In the genomic region with DNA sequence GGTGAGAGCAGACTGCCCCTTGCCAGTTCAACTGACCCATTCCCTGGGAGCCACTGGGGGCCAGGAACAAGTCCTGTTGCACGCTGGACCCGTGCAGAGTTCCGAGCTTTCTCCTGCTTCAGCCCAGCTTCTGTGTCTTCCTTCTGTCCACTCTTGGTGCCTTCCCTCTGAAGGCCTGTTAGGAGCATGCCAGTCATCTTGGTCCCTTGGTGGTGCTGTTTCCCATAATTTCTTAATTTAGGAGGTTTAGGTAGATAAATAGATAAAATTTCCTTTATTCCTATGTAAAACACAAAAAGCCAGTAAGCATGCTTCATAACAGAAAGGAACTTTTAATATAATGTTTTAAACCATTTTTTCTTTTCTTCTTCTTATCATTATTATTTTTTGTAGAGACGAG, we compare ENCODE assay signal across 19 cellular contexts.
"Had no signal": no experiment of that assay in that cellular context is flagged by ENCODE, and none has a peak within 500 bp of the region (broad histone marks: within the 10 kb centered on the region; RNA-seq: fewer than 3 reads in every experiment).

No MANE protein-coding gene starts in this region.

- H3K27ac Mint-ChIP-seq: activated CD8-positive, alpha-beta T cell treated with anti-CD3 and anti-CD28 coated beads, Interleukin-2, amount 10 ng/mL, durations not matched to agents 7 days and 5 days; activated naive CD4-positive, alpha-beta T cell treated with anti-CD3 and anti-CD28 coated beads for 36 hours; mesothelial cell of epicardium; nephron had no signal

- H3K4me3 Mint-ChIP-seq: activated CD8-positive, alpha-beta T cell treated with anti-CD3 and anti-CD28 coated beads, Interleukin-2, amount 10 ng/mL, durations not matched to agents 7 days and 5 days; activated naive CD4-positive, alpha-beta T cell treated with anti-CD3 and anti-CD28 coated beads for 36 hours; activated T-cell treated with anti-CD3 and anti-CD28 coated beads, Interleukin-2, amount 50 U/mL, for 4 hours; mesothelial cell of epicardium; nephron had no signal

- H3K4me3 ChIP-seq: body of pancreas, colonic mucosa, esophagus squamous epithelium, lung had no signal

- ATAC-seq: activated CD8-positive, alpha-beta T cell treated with anti-CD3 and anti-CD28 coated beads, Interleukin-2, amount 10 ng/mL, durations not matched to agents 7 days and 5 days; activated T-cell treated with anti-CD3 and anti-CD28 coated beads, Interleukin-2, amount 50 U/mL, for 4 hours; body of pancreas; left colon had no signal

- DNase-seq: activated CD4-positive, alpha-beta T cell treated with anti-CD3 and anti-CD28 coated beads for 48 hours; activated CD4-positive, CD25-positive, alpha-beta regulatory T cell; activated CD8-positive, alpha-beta T cell treated with anti-CD3 and anti-CD28 coated beads, Interleukin-2, amount 10 ng/mL, durations not matched to agents 7 days and 5 days; activated naive CD4-positive, alpha-beta T cell treated with anti-CD3 and anti-CD28 coated beads for 36 hours; activated T-cell treated with anti-CD3 and anti-CD28 coated beads, Interleukin-2, amount 50 U/mL, for 4 hours; body of pancreas; caudate nucleus; colonic mucosa; esophagus squamous epithelium; left colon; occipital lobe; stimulated activated CD8-positive, alpha-beta memory T cell treated with anti-CD3 and anti-CD28 coated beads, Interleukin-4, amount 100 ng/mL, for 48 hours; stimulated activated naive CD4-positive, alpha-beta T cell; T-helper 1 cell; T-helper 9 cell had no signal

- FAIRE-seq: islet of Langerhans had no signal

- H3K4me1 Mint-ChIP-seq: mesothelial cell of epicardium, nephron had no signal
